In genomic region chr17:75515229-75515522, GRCh38 we compare ENCODE assay signal across 8 cellular contexts. TPM values are rescaled to one million over a fixed set of nuclear protein-coding genes. Genes with fewer than 3 reads are reported as not detected.
DNase-seq lines count a peak whose midpoint lies in the region; ATAC-seq and TF ChIP-seq lines count a peak whose summit lies in the region.

No MANE protein-coding gene starts in this region.

- WGBS in mesodermal cell (ENCODE audit: insufficient coverage in 2 of 2), 2 experiments = 0% methylated on average over 11 to 24 of the region's 29 CpGs
- 0% methylated on average over 29 of the region's 29 CpGs; no CpG with 5 or more reads in 1 of the 2 donors for WGBS in aorta, 2 donors

- H3K9me3 Mint-ChIP-seq in brain = no peaks in the 10 kb centered on the region

- H3K4me1 ChIP-seq in left ventricle myocardium inferior (peaks cover 78% of the 10 kb centered on the region), mesodermal cell (ENCODE audit: control insufficient read depth, insufficient read depth, low read length, poor library complexity, severe bottlenecking) (peaks cover 25% of the 10 kb centered on the region), aorta (ENCODE audit: control insufficient read depth in 1 of 2, insufficient read depth in 2 of 2, low read length in 2 of 2) (peaks cover 0 to 2% of the 10 kb centered on the region in 2 donors)

- TF ChIP-seq CTCF in left ventricle myocardium inferior (IDR thresholded peaks at IDR 0.05; ENCODE audit: borderline replicate concordance) (no peak), brain (conservative IDR thresholded peaks at IDR 0.05) (no peak)

- H3K9me3 ChIP-seq in left ventricle myocardium inferior (replicated peaks) (no peaks in the 10 kb centered on the region), mesodermal cell (ENCODE audit: control insufficient read depth, low read length) (no peaks in the 10 kb centered on the region), aorta (ENCODE audit: control insufficient read depth, low read length) (no peaks in the 10 kb centered on the region)

- intact Hi-C loops in left ventricle myocardium inferior (cut with micrococcal nuclease) = loop anchor here (10.0 kb wide), 1 partner anchor 90 kb away; no protein-coding TSS in a partner anchor
- intact Hi-C loops in left ventricle myocardium superior (cut with micrococcal nuclease) = loop anchor here (10.0 kb wide), 1 partner anchor 90 kb away; no protein-coding TSS in a partner anchor
- intact Hi-C loops in aorta (cut with DNase I) = loop anchor here (2.0 to 10.0 kb wide), 5 partner anchors 72 to 362 kb away; partner anchors contain the start of genes MYO15B (in 1 of the 2) and TRIM47 (in 1 of the 2)

- no peak for ATAC-seq in left ventricle myocardium superior
- ATAC-seq in aorta (ENCODE audit: low FRiP score) = no peak
- no peak for ATAC-seq in HG03097 (IDR thresholded peaks at IDR 0.05; ENCODE audit: low FRiP score, unreplicated experiment)

- no peak for DNase-seq in left ventricle myocardium inferior
- DNase-seq in left ventricle myocardium superior = no peak
- no peak for DNase-seq in aorta
- DNase-seq in putamen (ENCODE audit: low spot score) = no peak
- no peak for DNase-seq in SKM-1 (lab: John Stamatoyannopoulos, UW; ENCODE audit: unreplicated experiment)

- H3K27me3 Mint-ChIP-seq in brain = no peaks in the 10 kb centered on the region

- no peaks in the 10 kb centered on the region for H3K27me3 ChIP-seq in left ventricle myocardium inferior (ENCODE audit: low read depth)
- H3K27me3 ChIP-seq in aorta (ENCODE audit: control insufficient read depth in 1 of 2, insufficient read depth in 2 of 2, low read length in 1 of 2) = no peaks in the 10 kb centered on the region

- H3K36me3 ChIP-seq in left ventricle myocardium inferior (peaks cover 31% of the 10 kb centered on the region), mesodermal cell (ENCODE audit: control insufficient read depth, insufficient read depth, low read length) (peaks cover 44% of the 10 kb centered on the region), aorta (ENCODE audit: control insufficient read depth in 1 of 2, insufficient read depth in 2 of 2, low read length in 1 of 2) (no peaks in the 10 kb centered on the region)

- peak overlapping the region; percentile 96 for H3K27ac ChIP-seq in left ventricle myocardium inferior (replicated peaks)
- H3K27ac ChIP-seq in mesodermal cell (ENCODE audit: low read depth, low read length, severe bottlenecking) = peak overlapping the region; percentile 78
- H3K27ac ChIP-seq in aorta (ENCODE audit: low read depth in 1 of 2, low read length in 2 of 2) = peak overlapping the region in 1 of 2 donors; percentile 11

- H3K36me3 Mint-ChIP-seq in brain = peaks cover 24% of the 10 kb centered on the region

- H3K4me3 Mint-ChIP-seq in brain = peak overlapping the region; percentile 86 to 88 (median 87)

- no peak overlapping the region for H3K27ac Mint-ChIP-seq in brain

- H3K4me3 ChIP-seq in left ventricle myocardium inferior (peak overlapping the region; percentile 95), mesodermal cell (ENCODE audit: extremely low read depth, insufficient read depth, low read length, poor library complexity, severe bottlenecking) (peak overlapping the region; percentile 80), aorta (ENCODE audit: low read length in 2 of 2) (peak overlapping the region; percentile 61 to 77)

- H3K4me1 Mint-ChIP-seq in brain = peaks cover 53% of the 10 kb centered on the region

RNA-seq across cellular contexts. Expression of gene CASKIN2, which starts 0.2 kb away (rescaled TPM):
- 34.3 TPM for total RNA-seq in left ventricle myocardium inferior
- 36.6 TPM for total RNA-seq in left ventricle myocardium superior
- polyA plus RNA-seq in brain (ENCODE audit: insufficient read depth, low read depth, low replicate concordance) = 29.0 TPM
- polyA plus RNA-seq in mesodermal cell (2013, experiment 1 of 2) = 13.5 TPM
- polyA plus RNA-seq in mesodermal cell (2013, experiment 2 of 2) = 12.5 TPM
- 10 to 100 TPM; 61.5 to 63.4 TPM for total RNA-seq in aorta
- polyA plus RNA-seq in aorta = 1 to 10 TPM; 4.0 to 8.9 TPM

RNA-seq across cellular contexts. Expression of gene TSEN54, which starts 1.2 kb away (rescaled TPM):
- total RNA-seq in left ventricle myocardium inferior (6.8 TPM), left ventricle myocardium superior (8.3 TPM), aorta (10 to 100 TPM; 10.8 to 14.0 TPM)
- polyA plus RNA-seq in brain (ENCODE audit: insufficient read depth, low read depth, low replicate concordance) (32.9 TPM), aorta (10 to 100 TPM in 1 of 2 donors, 1 to 10 TPM in 1; 8.8 to 27.3 TPM)
- polyA plus RNA-seq in mesodermal cell (2013, experiment 1 of 2) = 31.4 TPM
- polyA plus RNA-seq in mesodermal cell (2013, experiment 2 of 2) = 24.1 TPM

RNA-seq across cellular contexts. Expression of gene LLGL2, which starts 10.3 kb away (rescaled TPM):
- 2.0 TPM for total RNA-seq in left ventricle myocardium inferior
- 5.1 TPM for total RNA-seq in left ventricle myocardium superior
- 22.1 TPM for polyA plus RNA-seq in brain (ENCODE audit: insufficient read depth, low read depth, low replicate concordance)
- 26.5 TPM for polyA plus RNA-seq in mesodermal cell (2013, experiment 1 of 2)
- 26.0 TPM for polyA plus RNA-seq in mesodermal cell (2013, experiment 2 of 2)
- 10 to 100 TPM in 1 of 2 donors, 1 to 10 TPM in 1; 9.7 to 11.1 TPM for total RNA-seq in aorta
- polyA plus RNA-seq in aorta = 10 to 100 TPM; 10.1 to 14.4 TPM

RNA-seq across cellular contexts. Expression of gene TMEM94, which starts 58.7 kb away (rescaled TPM):
- total RNA-seq in left ventricle myocardium inferior (38.8 TPM), left ventricle myocardium superior (56.8 TPM), aorta (10 to 100 TPM; 51.5 to 74.8 TPM)
- polyA plus RNA-seq in brain (ENCODE audit: insufficient read depth, low read depth, low replicate concordance) (156 TPM), aorta (10 to 100 TPM; 19.5 to 54.6 TPM)
- polyA plus RNA-seq in mesodermal cell (2013, experiment 1 of 2) = 71.3 TPM
- polyA plus RNA-seq in mesodermal cell (2013, experiment 2 of 2) = 65.0 TPM
